In genomic region chr1:94607398-94607797, GRCh38 we compare ENCODE assay signal across 27 cellular contexts.
"Had no signal": no experiment of that assay in that cellular context is flagged by ENCODE, and none has a peak within 500 bp of the region (broad histone marks: within the 10 kb centered on the region; RNA-seq: fewer than 3 reads in every experiment).

No MANE protein-coding gene starts in this region.

- H3K27me3 ChIP-seq: adrenal gland, esophagus squamous epithelium, gastroesophageal sphincter, stomach, suprapubic skin, vagina had no signal

- H3K4me1 ChIP-seq: adrenal gland, esophagus squamous epithelium, suprapubic skin, vagina had no signal

- H3K27ac ChIP-seq: adrenal gland, dorsolateral prefrontal cortex, esophagus squamous epithelium, gastroesophageal sphincter, suprapubic skin, vagina had no signal

- H3K4me3 ChIP-seq: adrenal gland, dorsolateral prefrontal cortex, esophagus squamous epithelium, gastroesophageal sphincter, mucosa of descending colon, smooth muscle cell, stomach, suprapubic skin, vagina had no signal

- H3K9me3 ChIP-seq: adrenal gland, esophagus squamous epithelium, gastroesophageal sphincter, mucosa of descending colon, stomach, suprapubic skin, vagina had no signal

- FAIRE-seq: astrocyte, colon, endothelial cell of umbilical vein, islet of Langerhans had no signal

- H3K4me2 ChIP-seq: smooth muscle cell had no signal

- DNase-seq: activated CD8-positive, alpha-beta memory T cell treated with anti-CD3 and anti-CD28 coated beads for 24 hours; activated CD8-positive, alpha-beta memory T cell treated with anti-CD3 and anti-CD28 coated beads, Interleukin-2, amount 50 U/mL, for 4 hours; activated T-cell treated with anti-CD3 and anti-CD28 coated beads, Interleukin-2, amount 50 U/mL, for 24 hours; dorsolateral prefrontal cortex; effector memory CD8-positive, alpha-beta T cell; esophagus squamous epithelium; head of caudate nucleus; left cardiac atrium; mesendoderm; naive B cell; occipital lobe; stimulated activated CD4-positive, alpha-beta T cell treated with anti-CD3 and anti-CD28 coated beads, Interleukin-15, amount 100 ng/mL, for 24 hours; stomach; T1000 had no signal

- H3K36me3 ChIP-seq: adrenal gland, esophagus squamous epithelium, gastroesophageal sphincter, stomach, suprapubic skin, vagina had no signal

- ATAC-seq: activated T-helper 17 cell treated with anti-CD3 and anti-CD28 coated beads, Interleukin-2, amount 50 U/mL, for 72 hours; effector memory CD8-positive, alpha-beta T cell; gastroesophageal sphincter; left cardiac atrium; sciatic nerve; stimulated activated memory B cell treated with anti-CD40 and anti-IgM and Interleukin-4, amounts not matched to agents 10 μg/mL and 1 μg/mL and 100 μg/mL, for 72 hours had no signal
